20 cellular contexts compared by ENCODE assay signal in the genomic region with DNA sequence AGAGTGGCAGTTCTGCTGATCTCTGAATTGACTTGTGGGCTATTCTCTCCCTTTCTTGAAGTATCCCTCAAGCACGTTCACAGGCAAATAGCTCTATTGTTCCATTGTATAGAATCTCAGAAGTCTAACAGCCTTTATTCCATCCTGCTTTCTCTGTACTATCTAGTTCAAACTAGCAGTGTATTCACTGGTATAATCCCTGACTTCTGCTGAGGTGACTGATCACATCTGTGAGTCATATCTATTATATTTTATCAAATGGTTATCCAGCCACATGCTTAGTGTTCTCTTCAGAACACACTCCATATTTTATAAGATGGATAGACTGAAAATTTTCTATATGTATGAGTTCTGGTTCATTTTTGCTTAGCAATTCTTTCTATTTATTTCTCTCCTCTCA.
"Had no signal": no experiment of that assay in that cellular context is flagged by ENCODE, and none has a peak within 500 bp of the region (broad histone marks: within the 10 kb centered on the region; RNA-seq: fewer than 3 reads in every experiment).

No MANE protein-coding gene starts in this region.

- ATAC-seq: effector memory CD8-positive, alpha-beta T cell; left colon; left ventricle myocardium superior; sciatic nerve; stimulated activated naive B cell treated with anti-CD40 and anti-IgM and Interleukin-4, amounts not matched to agents 10 μg/mL and 1 μg/mL and 100 μg/mL, for 72 hours; stimulated activated naive CD8-positive, alpha-beta T cell treated with anti-CD3 and anti-CD28 coated beads, Interleukin-15, amount 100 ng/mL, for 72 hours; upper lobe of right lung had no signal

- H3K27ac ChIP-seq: hepatocyte, neutrophil, testis, tibial nerve, upper lobe of right lung, vagina had no signal

- H2AFZ ChIP-seq: hepatocyte had no signal

- H3K27ac Mint-ChIP-seq: effector memory CD8-positive, alpha-beta T cell; naive B cell; nephron; stimulated activated naive B cell treated with anti-CD40 and anti-IgM and Interleukin-4, amounts not matched to agents 10 μg/mL and 1 μg/mL and 100 μg/mL, for 72 hours; stimulated activated naive CD8-positive, alpha-beta T cell treated with anti-CD3 and anti-CD28 coated beads, Interleukin-15, amount 100 ng/mL, for 72 hours had no signal

- H3K4me3 Mint-ChIP-seq: effector memory CD8-positive, alpha-beta T cell; naive B cell; nephron; stimulated activated naive B cell treated with anti-CD40 and anti-IgM and Interleukin-4, amounts not matched to agents 10 μg/mL and 1 μg/mL and 100 μg/mL, for 72 hours; stimulated activated naive CD8-positive, alpha-beta T cell treated with anti-CD3 and anti-CD28 coated beads, Interleukin-15, amount 100 ng/mL, for 72 hours had no signal

- H3K27me3 Mint-ChIP-seq: effector memory CD8-positive, alpha-beta T cell; naive B cell; stimulated activated naive B cell treated with anti-CD40 and anti-IgM and Interleukin-4, amounts not matched to agents 10 μg/mL and 1 μg/mL and 100 μg/mL, for 72 hours; stimulated activated naive CD8-positive, alpha-beta T cell treated with anti-CD3 and anti-CD28 coated beads, Interleukin-15, amount 100 ng/mL, for 72 hours had no signal

- H3K27me3 ChIP-seq: hepatocyte, neutrophil, testis, tibial nerve, upper lobe of right lung, vagina had no signal

- H3K36me3 ChIP-seq: neutrophil, tibial nerve, upper lobe of right lung, vagina had no signal

- H3K4me1 Mint-ChIP-seq: naive B cell; nephron; stimulated activated naive B cell treated with anti-CD40 and anti-IgM and Interleukin-4, amounts not matched to agents 10 μg/mL and 1 μg/mL and 100 μg/mL, for 72 hours; stimulated activated naive CD8-positive, alpha-beta T cell treated with anti-CD3 and anti-CD28 coated beads, Interleukin-15, amount 100 ng/mL, for 72 hours had no signal

- DNase-seq: effector memory CD8-positive, alpha-beta T cell; foreskin melanocyte; head of caudate nucleus; left colon; left ventricle myocardium superior; mesendoderm; naive B cell; stimulated activated CD4-positive, alpha-beta T cell treated with anti-CD3 and anti-CD28 coated beads, Interleukin-2, amount 100 ng/mL, for 24 hours; stimulated activated CD4-positive, alpha-beta T cell treated with anti-CD3 and anti-CD28 coated beads, Interleukin-4, amount 100 ng/mL, for 4 hours; stimulated activated naive B cell treated with anti-CD40 and anti-IgM and Interleukin-4, amounts not matched to agents 10 μg/mL and 1 μg/mL and 100 μg/mL, for 72 hours; stimulated activated naive CD8-positive, alpha-beta T cell treated with anti-CD3 and anti-CD28 coated beads, Interleukin-15, amount 100 ng/mL, for 72 hours; testis; upper lobe of right lung had no signal

- H3K9me3 ChIP-seq: neutrophil, testis had no signal

- H3K36me3 Mint-ChIP-seq: stimulated activated naive B cell treated with anti-CD40 and anti-IgM and Interleukin-4, amounts not matched to agents 10 μg/mL and 1 μg/mL and 100 μg/mL, for 72 hours had no signal

- H3K4me3 ChIP-seq: hepatocyte, lung, testis, tibial nerve, upper lobe of right lung, vagina had no signal

- H3K9me3 Mint-ChIP-seq: effector memory CD8-positive, alpha-beta T cell had no signal

- H3K79me2 ChIP-seq: hepatocyte had no signal

- H3K4me2 ChIP-seq: hepatocyte had no signal

- H3K4me1 ChIP-seq: testis, tibial nerve, upper lobe of right lung, vagina had no signal
